ENCODE assay signal across 9 cellular contexts in genomic region chr9:22119537-22120167, GRCh38.
DNase-seq lines count a peak whose midpoint lies in the region; ATAC-seq and TF ChIP-seq lines count a peak whose summit lies in the region.
"Had no signal": no experiment of that assay in that cellular context is flagged by ENCODE, and none has a peak within 500 bp of the region (broad histone marks: within the 10 kb centered on the region; RNA-seq: fewer than 3 reads in every experiment).

No MANE protein-coding gene starts in this region.

- H3K4me1 ChIP-seq in psoas muscle: no peaks in the 10 kb centered on the region

- TF ChIP-seq CTCF in epithelial cell of proximal tubule (conservative IDR thresholded peaks at IDR 0.05; ENCODE audit: low read depth, low read length) (peak; percentile 81), psoas muscle (IDR thresholded peaks at IDR 0.05) (peak; percentile 44)

- 33 to 39% (median 38%) methylated on average over 3 of the region's 3 CpGs for WGBS in psoas muscle, 3 donors

- no peaks in the 10 kb centered on the region for H3K36me3 ChIP-seq in psoas muscle (ENCODE audit: insufficient read depth in 1 of 2, low read depth in 1 of 2)
- H3K36me3 ChIP-seq: SJCRH30 had no signal

- no peak overlapping the region for H3K4me3 ChIP-seq in epithelial cell of proximal tubule (ENCODE audit: low read depth, low read length)
- no peak overlapping the region for H3K4me3 ChIP-seq in psoas muscle
- H3K4me3 ChIP-seq: SJCRH30 had no signal

- H3K27ac ChIP-seq in psoas muscle: no peak overlapping the region
- H3K27ac ChIP-seq: SJCRH30 had no signal

- no peaks in the 10 kb centered on the region for H3K27me3 ChIP-seq in psoas muscle (ENCODE audit: insufficient read depth in 3 of 3, low read length in 2 of 3)
- H3K27me3 ChIP-seq: SJCRH30 had no signal

- ATAC-seq in GM21529 (IDR thresholded peaks at IDR 0.05; ENCODE audit: unreplicated experiment): peak; percentile 66
- ATAC-seq in psoas muscle: peak; percentile 64 to 86 (median 76)

- intact Hi-C loops in psoas muscle (cut with DNase I): loop anchor here (10.0 kb wide), 2 partner anchors 115 to 125 kb away; partner anchors contain the start of genes CDKN2A (in 1 of the 2) and CDKN2B-AS1 (in 1 of the 2)

- H3K9me3 ChIP-seq in psoas muscle: peaks cover 10% of the 10 kb centered on the region
- H3K9me3 ChIP-seq: SJCRH30 had no signal

- DNase-seq in DMS 273 (lab: John Stamatoyannopoulos, UW; ENCODE audit: unreplicated experiment) (peak; percentile 58), DMS 273 treated with DMSO at 0.1 percent for 48 hours (lab: John Stamatoyannopoulos, UW) (no peak), NCI-H69 (lab: John Stamatoyannopoulos, UW) (peak; percentile 68), epithelial cell of proximal tubule (ENCODE audit: low read depth) (no peak), psoas muscle (no peak), NCI-H774 (lab: John Stamatoyannopoulos, UW) (no peak), COLO668 (lab: John Stamatoyannopoulos, UW; ENCODE audit: unreplicated experiment) (no peak)

Comparison
In these comparisons a context has a peak if more than half of its experiments do, and no peak if none do; other contexts are left out.
1. DNase-seq: peak in DMS 273 (single experiment) and NCI-H69 (single experiment); none in DMS 273 treated with DMSO at 0.1 percent for 48 hours (single experiment), epithelial cell of proximal tubule (single experiment), psoas muscle (0 of 2), NCI-H774 (single experiment) and COLO668 (single experiment).